2 cellular contexts compared by ENCODE assay signal in genomic region chr12:109627633-109628032, GRCh38.
TF ChIP-seq lines count a peak whose summit lies in the region.

No MANE protein-coding gene starts in this region.

TF ChIP-seq in A549, 52 proteins besides CTCF, POLR2A, EP300 and RAD21:
- TF ChIP-seq USF2 (IDR thresholded peaks at IDR 0.05) (peak; percentile 62), SMC3 (IDR thresholded peaks at IDR 0.05) (no peak), HEYL (CRISPR knock-in tag; IDR thresholded peaks at IDR 0.05) (no peak), KDM5A (IDR thresholded peaks at IDR 0.05) (no peak), GATA3 (IDR thresholded peaks at IDR 0.05; ENCODE audit: borderline replicate concordance) (no peak), BCL3 (IDR thresholded peaks at IDR 0.05) (no peak), ZFP36 (IDR thresholded peaks at IDR 0.05; ENCODE audit: borderline replicate concordance, partially characterized antibody) (peak; percentile 91), RCOR1 (IDR thresholded peaks at IDR 0.05; ENCODE audit: low read depth, low read length) (no peak)

TF ChIP-seq in H1, 55 proteins besides CTCF, POLR2A, EP300 and RAD21:
- TF ChIP-seq USF2 (IDR thresholded peaks at IDR 0.05; ENCODE audit: low read length) (no peak), POLR2AphosphoS5 (IDR thresholded peaks at IDR 0.05; ENCODE audit: low read depth, low read length) (no peak), SP4 (IDR thresholded peaks at IDR 0.05; ENCODE audit: low read length) (no peak), NRF1 (IDR thresholded peaks at IDR 0.05; ENCODE audit: low read depth, low read length) (no peak), SAP30 (IDR thresholded peaks at IDR 0.05; ENCODE audit: insufficient read depth, insufficient replicate concordance, low read length) (no peak)
